Comparison of ENCODE assay signal across 11 cellular contexts in genomic region chr2:58063641-58064040, GRCh38. TPM values are rescaled to one million over a fixed set of nuclear protein-coding genes. Genes with fewer than 3 reads are reported as not detected.
DNase-seq lines count a peak whose midpoint lies in the region; ATAC-seq and TF ChIP-seq lines count a peak whose summit lies in the region.
"Had no signal": no experiment of that assay in that cellular context is flagged by ENCODE, and none has a peak within 500 bp of the region (broad histone marks: within the 10 kb centered on the region; RNA-seq: fewer than 3 reads in every experiment).

No MANE protein-coding gene starts in this region.

- no peak overlapping the region for H3K4me3 Mint-ChIP-seq in activated CD4-positive, alpha-beta T cell treated with anti-CD3 and anti-CD28 coated beads for 36 hours

- no peaks in the 10 kb centered on the region for H3K9me2 ChIP-seq in OCI-LY7 (ENCODE audit: insufficient read depth, low read length)

- CTCF ChIA-PET in activated CD4-positive, alpha-beta T cell treated with anti-CD3 and anti-CD28 coated beads for 36 hours (lab: Charles Lee) = interaction anchor here (2.2 kb wide), 1 partner anchor 11 kb away, joined by 7 read pairs; no protein-coding TSS in a partner anchor
- CTCF ChIA-PET in OCI-LY7 (lab: Charles Lee; ENCODE audit: unreplicated experiment) = no interaction called here

- intact Hi-C loops in activated CD4-positive, alpha-beta T cell treated with anti-CD3 and anti-CD28 coated beads for 36 hours (cut with DNase I, micrococcal nuclease) = no loop called here
- intact Hi-C loops in OCI-LY7 (cut with micrococcal nuclease; ENCODE audit: unreplicated experiment) = no loop called here

- H3K36me3 Mint-ChIP-seq in activated CD4-positive, alpha-beta T cell treated with anti-CD3 and anti-CD28 coated beads for 36 hours (ENCODE audit: low read depth) = peaks cover 24% of the 10 kb centered on the region

- H2AFZ ChIP-seq in osteoblast (ENCODE audit: low read length) (no peak overlapping the region), OCI-LY7 (ENCODE audit: low read length) (no peak overlapping the region)

- H3K9me3 ChIP-seq in osteoblast (ENCODE audit: low read depth, low read length) (no peaks in the 10 kb centered on the region), OCI-LY7 (ENCODE audit: low read length) (no peaks in the 10 kb centered on the region)
- H3K9me3 ChIP-seq: thoracic aorta had no signal

- H3K4me3 ChIP-seq in osteoblast (ENCODE audit: insufficient read depth, low read length) (peak overlapping the region; percentile 8), OCI-LY7 (ENCODE audit: low read depth, low read length, poor library complexity, severe bottlenecking) (no peak overlapping the region)
- H3K4me3 ChIP-seq: thoracic aorta had no signal

- H3K4me1 ChIP-seq in osteoblast (ENCODE audit: insufficient read depth, low read length) (peaks cover 8% of the 10 kb centered on the region), OCI-LY7 (ENCODE audit: insufficient read depth, low read length, poor library complexity, severe bottlenecking) (no peaks in the 10 kb centered on the region)

- H3K4me2 ChIP-seq in osteoblast (ENCODE audit: insufficient read depth, low read length) = peak overlapping the region; percentile 60
- H3K4me2 ChIP-seq in OCI-LY7 (ENCODE audit: low read length) = no peak overlapping the region

- no TSS peak for BruUV-seq in OCI-LY7 (replicated peaks; lab: Mats Ljungman, UMichigan)

- ATAC-seq in activated CD4-positive, alpha-beta T cell treated with anti-CD3 and anti-CD28 coated beads for 36 hours = no peak
- ATAC-seq in HG02610 (IDR thresholded peaks at IDR 0.05; ENCODE audit: unreplicated experiment) (peak; percentile 4), GM18861 (IDR thresholded peaks at IDR 0.05; ENCODE audit: unreplicated experiment) (no peak)
- ATAC-seq: PC-3 had no signal

- H4K20me1 ChIP-seq in osteoblast (ENCODE audit: insufficient read depth, low read length) (no peaks in the 10 kb centered on the region), OCI-LY7 (ENCODE audit: insufficient read depth, low read length) (no peaks in the 10 kb centered on the region)

- POLR2A ChIA-PET in activated CD4-positive, alpha-beta T cell treated with anti-CD3 and anti-CD28 coated beads for 36 hours (lab: Charles Lee) = no interaction called here
- POLR2A ChIA-PET in OCI-LY7 (lab: Charles Lee) = interaction anchor here (0.5 kb wide), 1 partner anchor 12 kb away, joined by 3 read pairs; no protein-coding TSS in a partner anchor

- H3K27ac Mint-ChIP-seq in activated CD4-positive, alpha-beta T cell treated with anti-CD3 and anti-CD28 coated beads for 36 hours = peak overlapping the region; percentile 4

- no peak for DNase-seq in activated CD4-positive, alpha-beta T cell treated with anti-CD3 and anti-CD28 coated beads for 36 hours
- no peak for DNase-seq in activated CD4-positive, alpha-beta T cell treated with anti-CD3 and anti-CD28 coated beads for 48 hours
- DNase-seq in dermis blood vessel endothelial cell (peak; percentile 46), osteoblast (ENCODE audit: insufficient read length, low spot score, missing footprints) (no peak), OCI-LY7 (ENCODE audit: low spot score) (no peak), NCI-H69 (lab: John Stamatoyannopoulos, UW) (no peak)
- DNase-seq: occipital lobe, PC-3 had no signal

- TF ChIP-seq CTCF in osteoblast (IDR thresholded peaks at IDR 0.05; ENCODE audit: extremely low read depth, low read depth, low read length) (no peak), OCI-LY7 (conservative IDR thresholded peaks at IDR 0.05; ENCODE audit: low read length) (no peak)

- H3K27ac ChIP-seq in osteoblast (ENCODE audit: low read depth, low read length) (peak overlapping the region; percentile 71), OCI-LY7 (ENCODE audit: low read depth, low read length, poor library complexity, severe bottlenecking) (no peak overlapping the region)
- H3K27ac ChIP-seq: thoracic aorta had no signal

- H3K9me3 Mint-ChIP-seq in activated CD4-positive, alpha-beta T cell treated with anti-CD3 and anti-CD28 coated beads for 36 hours (ENCODE audit: low read depth) = peaks cover 6% of the 10 kb centered on the region

- peaks cover 22% of the 10 kb centered on the region for H3K4me1 Mint-ChIP-seq in activated CD4-positive, alpha-beta T cell treated with anti-CD3 and anti-CD28 coated beads for 36 hours

- H3K27me3 ChIP-seq in osteoblast (ENCODE audit: insufficient read depth, low read length) = no peaks in the 10 kb centered on the region

- H3K79me2 ChIP-seq in osteoblast (ENCODE audit: insufficient read depth, low read length) = peaks cover 4% of the 10 kb centered on the region
- no peaks in the 10 kb centered on the region for H3K79me2 ChIP-seq in OCI-LY7 (ENCODE audit: insufficient read depth, low read depth, low read length)

- no peaks in the 10 kb centered on the region for H3K27me3 Mint-ChIP-seq in activated CD4-positive, alpha-beta T cell treated with anti-CD3 and anti-CD28 coated beads for 36 hours

- H3K36me3 ChIP-seq in osteoblast (ENCODE audit: insufficient read depth, low read length) (no peaks in the 10 kb centered on the region), OCI-LY7 (ENCODE audit: insufficient read depth, low read length) (peaks cover 6% of the 10 kb centered on the region; the same call in 1 of the 2 replicates)

RNA-seq across cellular contexts. Expression of gene VRK2, which starts 17.0 kb away (rescaled TPM):
- 10 to 100 TPM; 22.1 to 28.4 TPM for total RNA-seq in activated CD4-positive, alpha-beta T cell treated with anti-CD3 and anti-CD28 coated beads for 36 hours
- total RNA-seq in dermis blood vessel endothelial cell = 35.4 and 50.7 TPM in 2 replicates
- 22.1 and 25.0 TPM in 2 replicates for total RNA-seq in osteoblast
- total RNA-seq in OCI-LY7 (2014; rRNA removed; shearing (Covaris generic)) = 17.2 and 17.7 TPM in 2 replicates
- 22.7 and 24.7 TPM in 2 replicates for total RNA-seq in OCI-LY7 (2022)
